In the genomic region with DNA sequence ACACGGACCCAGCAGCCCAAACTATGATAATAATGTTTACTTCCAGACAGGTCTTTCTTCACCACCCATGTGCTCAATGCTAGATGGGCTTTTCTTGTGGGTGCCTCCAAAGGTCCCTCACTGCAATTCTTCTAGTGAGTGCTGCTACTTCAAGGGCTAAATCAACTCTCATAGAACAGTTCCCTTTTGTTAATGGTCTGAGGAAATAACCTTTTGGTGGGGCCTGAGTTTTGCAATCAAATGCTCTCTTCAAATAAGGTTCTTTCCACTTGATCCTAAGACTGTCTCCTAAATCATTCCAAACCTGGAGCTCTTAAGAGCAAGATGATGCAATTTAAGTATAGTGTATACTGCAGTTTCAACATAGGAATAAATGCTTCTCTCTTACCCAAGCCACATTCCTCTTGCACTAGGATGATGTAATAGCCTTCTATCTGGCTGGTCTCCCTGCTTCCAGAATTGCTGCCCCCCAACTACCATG, we compare ENCODE assay signal across 10 cellular contexts. TPM values are rescaled to one million over a fixed set of nuclear protein-coding genes. Genes with fewer than 3 reads are reported as not detected.
A peak's percentile ranks its signal among the peaks of the same experiment; 100 is the strongest.
DNase-seq lines count a peak whose midpoint lies in the region; ATAC-seq and TF ChIP-seq lines count a peak whose summit lies in the region.
"Had no signal": no experiment of that assay in that cellular context is flagged by ENCODE, and none has a peak within 500 bp of the region (broad histone marks: within the 10 kb centered on the region; RNA-seq: fewer than 3 reads in every experiment).

No MANE protein-coding gene starts in this region.

- intact Hi-C loops in left lung (cut with DNase I) = no loop called here
- intact Hi-C loops in dorsolateral prefrontal cortex (cut with DNase I) = loop anchor here (5.0 to 10.0 kb wide), 2 partner anchors 276 to 354 kb away; a partner anchor contains a TSS

- POLR2A ChIA-PET in WTC11 (lab: Charles Lee) = no interaction called here

- no peak overlapping the region for H3K4me3 ChIP-seq in left lung
- no peak overlapping the region for H3K4me3 ChIP-seq in dorsolateral prefrontal cortex

- DNase-seq in AML-193 (lab: John Stamatoyannopoulos, UW) = peak; percentile 57 to 63
- peak; percentile 45 for DNase-seq in HuH-7 (ENCODE audit: low spot score)
- no peak for DNase-seq in WTC11 (ENCODE audit: low spot score)
- DNase-seq in left lung = no peak
- no peak for DNase-seq in DMS53 treated with DMSO at 0.1 percent for 48 hours (lab: John Stamatoyannopoulos, UW; ENCODE audit: unreplicated experiment)
- DNase-seq in dorsolateral prefrontal cortex = no peak
- no peak for DNase-seq in activated T-cell treated with anti-CD3 and anti-CD28 coated beads, Interleukin-2, amount 50 U/mL, for 48 hours
- DNase-seq: SHP77 treated with DMSO at 0.1 percent for 48 hours had no signal

- CTCF ChIA-PET in WTC11 (lab: Charles Lee) = no interaction called here

- H3K27me3 ChIP-seq in left lung (no peaks in the 10 kb centered on the region), dorsolateral prefrontal cortex (no peaks in the 10 kb centered on the region)

- H3K9me3 Mint-ChIP-seq in WTC11 = no peaks in the 10 kb centered on the region

- peaks cover 1 to 51% of the 10 kb centered on the region in 2 donors for H3K4me1 ChIP-seq in left lung

- ATAC-seq in WTC11 (no peak), left lung (peak; percentile 65), HG03378 (IDR thresholded peaks at IDR 0.05; ENCODE audit: unreplicated experiment) (no peak)

- H3K9me3 ChIP-seq in left lung = no peaks in the 10 kb centered on the region

- no peak overlapping the region; the same call in 1 of the 2 replicates for H3K27ac Mint-ChIP-seq in WTC11

- H3K27ac ChIP-seq in left lung (peak overlapping the region in 1 of 2 donors; percentile 30), dorsolateral prefrontal cortex (no peak overlapping the region)

- H3K4me1 Mint-ChIP-seq in WTC11 = peaks cover 25% of the 10 kb centered on the region

- no peak overlapping the region for H3K4me3 Mint-ChIP-seq in WTC11
- H3K4me3 Mint-ChIP-seq: brain had no signal

- H3K36me3 ChIP-seq in left lung = no peaks in the 10 kb centered on the region

- H3K36me3 Mint-ChIP-seq in WTC11 = no peaks in the 10 kb centered on the region
- H3K36me3 Mint-ChIP-seq: brain had no signal

- H3K27me3 Mint-ChIP-seq in WTC11 (ENCODE audit: low read depth) = no peaks in the 10 kb centered on the region; the same call in 1 of the 2 replicates

- TF ChIP-seq CTCF in WTC11 (IDR thresholded peaks at IDR 0.05) (no peak), left lung (IDR thresholded peaks at IDR 0.05) (no peak), dorsolateral prefrontal cortex (IDR thresholded peaks at IDR 0.05 in 54 of 56, conservative IDR thresholded peaks at IDR 0.05 in 2 of 56; ENCODE audit: low read depth in 1 of 56, partially characterized antibody in 56 of 56) (no peak)

TF ChIP-seq in WTC11, 78 proteins besides CTCF, POLR2A, EP300 and RAD21:
- TF ChIP-seq GABPB1 (CRISPR knock-in tag; IDR thresholded peaks at IDR 0.05) = peak; percentile 99
- TF ChIP-seq, protein P1, sequence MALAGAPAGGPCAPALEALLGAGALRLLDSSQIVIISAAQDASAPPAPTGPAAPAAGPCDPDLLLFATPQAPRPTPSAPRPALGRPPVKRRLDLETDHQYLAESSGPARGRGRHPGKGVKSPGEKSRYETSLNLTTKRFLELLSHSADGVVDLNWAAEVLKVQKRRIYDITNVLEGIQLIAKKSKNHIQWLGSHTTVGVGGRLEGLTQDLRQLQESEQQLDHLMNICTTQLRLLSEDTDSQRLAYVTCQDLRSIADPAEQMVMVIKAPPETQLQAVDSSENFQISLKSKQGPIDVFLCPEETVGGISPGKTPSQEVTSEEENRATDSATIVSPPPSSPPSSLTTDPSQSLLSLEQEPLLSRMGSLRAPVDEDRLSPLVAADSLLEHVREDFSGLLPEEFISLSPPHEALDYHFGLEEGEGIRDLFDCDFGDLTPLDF (CRISPR knock-in tag; IDR thresholded peaks at IDR 0.05) = no peak

RNA-seq across cellular contexts. Expression of a gene that starts 6.0 kb away (rescaled TPM):
- total RNA-seq in WTC11 (2021) (6.0 to 7.3 TPM (median 7.2 TPM) in 3 replicates), left lung (1 to 10 TPM; 8.1 to 9.3 TPM), dorsolateral prefrontal cortex (1 to 10 TPM; 1.1 to 9.4 (median 3.7) TPM)

Comparison
In these comparisons a context has a peak if more than half of its experiments do, and no peak if none do; other contexts are left out.
1. DNase-seq: peak in AML-193 (2 of 2) and HuH-7 (single experiment); none in WTC11 (single experiment), left lung (0 of 2), DMS53 treated with DMSO at 0.1 percent for 48 hours (single experiment), dorsolateral prefrontal cortex (0 of 10) and activated T-cell treated with anti-CD3 and anti-CD28 coated beads, Interleukin-2, amount 50 U/mL, for 48 hours (0 of 2).
2. intact Hi-C loops: an anchor here in dorsolateral prefrontal cortex (5.0 to 10.0 kb wide); none called in left lung.